ENCODE assay signal across 1 cellular context in the genomic region with DNA sequence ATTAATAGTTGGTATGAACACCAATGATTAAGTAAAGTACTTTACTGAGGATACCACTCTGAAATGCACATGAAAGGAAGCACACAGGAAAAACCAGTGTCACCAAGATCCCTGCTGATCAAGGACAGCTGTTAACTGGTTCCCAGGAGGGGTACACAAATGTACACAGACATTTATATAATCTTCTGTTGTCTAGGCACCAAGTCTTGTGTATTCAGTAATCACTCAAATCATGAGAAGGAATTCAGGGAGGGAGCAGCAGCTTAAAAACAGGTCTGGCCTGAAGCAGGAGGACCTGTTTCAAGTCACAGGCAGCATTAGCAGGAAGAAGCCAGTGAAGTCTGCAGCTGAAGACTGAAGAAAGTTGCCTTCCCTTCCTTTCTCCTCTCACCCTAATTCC.
A peak's percentile ranks its signal among the peaks of the same experiment; 100 is the strongest.
TF ChIP-seq lines count a peak whose summit lies in the region.

No MANE protein-coding gene starts in this region.

TF ChIP-seq in HepG2, 621 proteins besides CTCF, POLR2A, EP300 and RAD21 (continued from another document):
- TF ChIP-seq PRDM10 (CRISPR knock-in tag; IDR thresholded peaks at IDR 0.05; ENCODE audit: low read depth): no peak
- TF ChIP-seq, protein P1, sequence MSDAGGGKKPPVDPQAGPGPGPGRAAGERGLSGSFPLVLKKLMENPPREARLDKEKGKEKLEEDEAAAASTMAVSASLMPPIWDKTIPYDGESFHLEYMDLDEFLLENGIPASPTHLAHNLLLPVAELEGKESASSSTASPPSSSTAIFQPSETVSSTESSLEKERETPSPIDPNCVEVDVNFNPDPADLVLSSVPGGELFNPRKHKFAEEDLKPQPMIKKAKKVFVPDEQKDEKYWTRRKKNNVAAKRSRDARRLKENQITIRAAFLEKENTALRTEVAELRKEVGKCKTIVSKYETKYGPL (CRISPR knock-in tag; IDR thresholded peaks at IDR 0.05): no peak
- TF ChIP-seq KDM3A (CRISPR knock-in tag; IDR thresholded peaks at IDR 0.05; ENCODE audit: low read depth): no peak
- TF ChIP-seq ZNF572 (CRISPR knock-in tag; IDR thresholded peaks at IDR 0.05): no peak
- TF ChIP-seq, protein P2, sequence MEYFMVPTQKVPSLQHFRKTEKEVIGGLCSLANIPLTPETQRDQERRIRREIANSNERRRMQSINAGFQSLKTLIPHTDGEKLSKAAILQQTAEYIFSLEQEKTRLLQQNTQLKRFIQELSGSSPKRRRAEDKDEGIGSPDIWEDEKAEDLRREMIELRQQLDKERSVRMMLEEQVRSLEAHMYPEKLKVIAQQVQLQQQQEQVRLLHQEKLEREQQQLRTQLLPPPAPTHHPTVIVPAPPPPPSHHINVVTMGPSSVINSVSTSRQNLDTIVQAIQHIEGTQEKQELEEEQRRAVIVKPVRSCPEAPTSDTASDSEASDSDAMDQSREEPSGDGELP (IDR thresholded peaks at IDR 0.05; ENCODE audit: borderline replicate concordance, low read depth): peak; percentile 84; the same call in 1 of the 2 replicates
- TF ChIP-seq FIP1L1 (IDR thresholded peaks at IDR 0.05; ENCODE audit: borderline replicate concordance, insufficient read depth, low read depth, low read length): no peak
- TF ChIP-seq MED1 (CRISPR knock-in tag; IDR thresholded peaks at IDR 0.05): 0 out of 2 replicates have a peak, but pooled peaks have one; percentile 23
- TF ChIP-seq, protein P3, sequence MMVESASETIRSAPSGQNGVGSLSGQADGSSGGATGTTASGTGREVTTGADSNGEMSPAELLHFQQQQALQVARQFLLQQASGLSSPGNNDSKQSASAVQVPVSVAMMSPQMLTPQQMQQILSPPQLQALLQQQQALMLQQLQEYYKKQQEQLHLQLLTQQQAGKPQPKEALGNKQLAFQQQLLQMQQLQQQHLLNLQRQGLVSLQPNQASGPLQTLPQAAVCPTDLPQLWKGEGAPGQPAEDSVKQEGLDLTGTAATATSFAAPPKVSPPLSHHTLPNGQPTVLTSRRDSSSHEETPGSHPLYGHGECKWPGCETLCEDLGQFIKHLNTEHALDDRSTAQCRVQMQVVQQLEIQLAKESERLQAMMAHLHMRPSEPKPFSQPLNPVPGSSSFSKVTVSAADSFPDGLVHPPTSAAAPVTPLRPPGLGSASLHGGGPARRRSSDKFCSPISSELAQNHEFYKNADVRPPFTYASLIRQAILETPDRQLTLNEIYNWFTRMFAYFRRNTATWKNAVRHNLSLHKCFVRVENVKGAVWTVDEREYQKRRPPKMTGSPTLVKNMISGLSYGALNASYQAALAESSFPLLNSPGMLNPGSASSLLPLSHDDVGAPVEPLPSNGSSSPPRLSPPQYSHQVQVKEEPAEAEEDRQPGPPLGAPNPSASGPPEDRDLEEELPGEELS (CRISPR knock-in tag; IDR thresholded peaks at IDR 0.05): peak; percentile 58; the same call in 1 of the 2 replicates
- no peak for TF ChIP-seq ZNF660 (CRISPR knock-in tag; IDR thresholded peaks at IDR 0.05; ENCODE audit: borderline replicate concordance, low read depth)
- TF ChIP-seq CHCHD3 (CRISPR knock-in tag; IDR thresholded peaks at IDR 0.05): no peak
- TF ChIP-seq, protein P4, sequence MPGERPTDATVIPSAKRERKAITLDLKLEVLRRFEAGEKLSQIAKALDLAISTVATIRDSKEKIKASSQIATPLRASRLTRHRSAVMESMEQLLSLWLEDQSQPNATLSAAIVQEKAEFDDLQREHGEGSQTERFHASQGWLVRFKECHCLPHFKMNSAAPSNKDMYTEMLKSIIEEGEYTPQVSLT (CRISPR knock-in tag; IDR thresholded peaks at IDR 0.05; ENCODE audit: borderline replicate concordance, low read depth): no peak
- TF ChIP-seq FOXA1 (IDR thresholded peaks at IDR 0.05): no peak
- peak; percentile 49; the same call in 1 of the 2 replicates for TF ChIP-seq FOXA1 (CRISPR knock-in tag; IDR thresholded peaks at IDR 0.05)
- TF ChIP-seq PRPF4 (IDR thresholded peaks at IDR 0.05; ENCODE audit: low read depth, low read length, poor library complexity, severe bottlenecking): no peak
- TF ChIP-seq ZC3H4 (CRISPR knock-in tag; IDR thresholded peaks at IDR 0.05; ENCODE audit: borderline replicate concordance): no peak
- no peak for TF ChIP-seq SRSF1 (optimal IDR thresholded peaks at IDR 0.05; ENCODE audit: low read depth, low read length)
- no peak for TF ChIP-seq TMF1 (CRISPR knock-in tag; IDR thresholded peaks at IDR 0.05; ENCODE audit: low read depth)
- TF ChIP-seq TCF7 (IDR thresholded peaks at IDR 0.05; ENCODE audit: low read depth): 0 out of 2 replicates have a peak, but pooled peaks have one; percentile 8
- no peak for TF ChIP-seq ZNF432 (CRISPR knock-in tag; IDR thresholded peaks at IDR 0.05; ENCODE audit: borderline replicate concordance)
- no peak for TF ChIP-seq KLF9 (CRISPR knock-in tag; IDR thresholded peaks at IDR 0.05; ENCODE audit: low read depth)
- no peak for TF ChIP-seq ZXDC (CRISPR knock-in tag; IDR thresholded peaks at IDR 0.05)
- no peak for TF ChIP-seq ZNF225 (CRISPR knock-in tag; IDR thresholded peaks at IDR 0.05)
- no peak for TF ChIP-seq ZNF879 (CRISPR knock-in tag; IDR thresholded peaks at IDR 0.05)
- TF ChIP-seq, protein P5, sequence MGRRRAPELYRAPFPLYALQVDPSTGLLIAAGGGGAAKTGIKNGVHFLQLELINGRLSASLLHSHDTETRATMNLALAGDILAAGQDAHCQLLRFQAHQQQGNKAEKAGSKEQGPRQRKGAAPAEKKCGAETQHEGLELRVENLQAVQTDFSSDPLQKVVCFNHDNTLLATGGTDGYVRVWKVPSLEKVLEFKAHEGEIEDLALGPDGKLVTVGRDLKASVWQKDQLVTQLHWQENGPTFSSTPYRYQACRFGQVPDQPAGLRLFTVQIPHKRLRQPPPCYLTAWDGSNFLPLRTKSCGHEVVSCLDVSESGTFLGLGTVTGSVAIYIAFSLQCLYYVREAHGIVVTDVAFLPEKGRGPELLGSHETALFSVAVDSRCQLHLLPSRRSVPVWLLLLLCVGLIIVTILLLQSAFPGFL (CRISPR knock-in tag; IDR thresholded peaks at IDR 0.05): no peak
- TF ChIP-seq U2AF1 (optimal IDR thresholded peaks at IDR 0.05; ENCODE audit: low read depth, low read length): no peak
- TF ChIP-seq NFRKB (IDR thresholded peaks at IDR 0.05): no peak
- no peak for TF ChIP-seq ZKSCAN1 (IDR thresholded peaks at IDR 0.05; ENCODE audit: low read length)
- no peak for TF ChIP-seq ZNF317 (CRISPR knock-in tag; IDR thresholded peaks at IDR 0.05)
- TF ChIP-seq ZNF841 (CRISPR knock-in tag; IDR thresholded peaks at IDR 0.05; ENCODE audit: borderline replicate concordance): no peak
- no peak for TF ChIP-seq ATM (IDR thresholded peaks at IDR 0.05; ENCODE audit: borderline replicate concordance)
- TF ChIP-seq SOX13 (IDR thresholded peaks at IDR 0.05): no peak
- peak in 1 of 2 experiments; percentile 36; a peak in 1 of 4 replicates for TF ChIP-seq SOX13 (CRISPR knock-in tag; conservative IDR thresholded peaks at IDR 0.05 in 1 of 2, IDR thresholded peaks at IDR 0.05 in 1 of 2)
- TF ChIP-seq ZKSCAN8 (CRISPR knock-in tag; IDR thresholded peaks at IDR 0.05; ENCODE audit: borderline replicate concordance): peak; percentile 75; the same call in 1 of the 2 replicates
TF ChIP-seq in HepG2: peak in this region for 20.
